Comparison of ENCODE assay signal across 8 cellular contexts in the genomic region with DNA sequence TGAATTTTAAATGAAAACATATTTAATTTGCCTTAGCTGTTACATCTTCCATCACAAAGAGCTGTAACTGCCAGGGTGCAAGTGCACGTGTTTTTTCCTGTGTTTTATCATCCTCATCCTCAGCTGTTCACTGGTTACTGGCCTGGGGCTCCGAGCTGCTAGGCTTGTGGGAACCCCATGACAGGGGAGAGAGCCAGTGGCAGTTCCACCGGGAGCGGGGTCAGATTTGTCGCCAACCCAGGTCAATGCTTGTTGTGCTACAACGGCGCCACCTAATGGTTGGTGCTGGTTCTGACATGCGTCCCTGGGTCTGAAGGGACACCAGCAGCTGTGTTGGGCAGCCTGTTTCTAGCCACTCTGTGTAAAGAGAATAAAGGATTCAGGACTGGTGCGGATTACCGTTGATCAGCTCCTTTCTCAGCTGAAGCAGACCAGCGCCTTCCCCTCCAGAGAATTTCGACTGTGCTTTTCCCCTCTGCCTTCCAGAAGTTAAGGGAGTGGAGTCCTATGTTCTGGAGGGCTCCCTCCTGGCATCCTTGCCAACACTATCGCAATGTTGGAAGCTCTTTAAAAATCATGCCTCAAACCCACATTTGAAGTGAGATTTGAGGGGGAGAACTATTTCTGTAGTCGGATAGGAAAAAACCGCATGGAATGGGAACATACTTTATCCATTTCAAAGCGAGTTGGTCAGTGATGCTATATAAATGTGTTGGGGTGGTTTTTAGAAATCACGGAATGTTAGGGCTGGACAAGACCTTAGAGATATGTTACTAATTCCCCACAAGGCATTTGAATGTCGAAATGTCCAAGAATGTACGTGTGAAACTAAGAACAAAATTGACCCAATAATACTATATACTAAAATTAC.
DNase-seq lines count a peak whose midpoint lies in the region; ATAC-seq lines count a peak whose summit lies in the region.

No MANE protein-coding gene starts in this region.

- peaks cover 2% of the 10 kb centered on the region for H3K27me3 Mint-ChIP-seq in memory B cell

- H3K27ac Mint-ChIP-seq in memory B cell, result no peak overlapping the region

- H3K36me3 Mint-ChIP-seq in memory B cell, result no peaks in the 10 kb centered on the region

- no peaks in the 10 kb centered on the region for H3K9me3 Mint-ChIP-seq in memory B cell

- ATAC-seq in HG03469 (IDR thresholded peaks at IDR 0.05; ENCODE audit: unreplicated experiment) (peak; percentile 64), memory B cell (ENCODE audit: low read depth) (peak; percentile 94)

- DNase-seq in C1 segment of cervical spinal cord (lab: John Stamatoyannopoulos, UW), result peak; percentile 23 to 93 (median 82)
- peak; percentile 73 for DNase-seq in GM19238 (ENCODE audit: insufficient read length, low spot score)
- DNase-seq in NCI-H69 (lab: John Stamatoyannopoulos, UW), result peak; percentile 85
- DNase-seq in activated CD4-positive, alpha-beta T cell treated with anti-CD3 and anti-CD28 coated beads, Interleukin-2, amount 50 U/mL, for 4 hours, result peak; percentile 87 to 91
- peak; percentile 96 for DNase-seq in ecto neural progenitor cell (ENCODE audit: low spot score)
- DNase-seq in memory B cell (ENCODE audit: low spot score in 2 of 2), result peak; percentile 87 to 94
- DNase-seq in stimulated activated CD8-positive, alpha-beta memory T cell treated with anti-CD3 and anti-CD28 coated beads, Interleukin-15, amount 100 ng/mL, for 1 hour (ENCODE audit: low read depth), result peak; percentile 83

- peak overlapping the region; percentile 50 for H3K4me3 Mint-ChIP-seq in memory B cell

- peaks cover 6% of the 10 kb centered on the region for H3K4me1 Mint-ChIP-seq in memory B cell

Comparison
In these comparisons a context has a peak if more than half of its experiments do, and no peak if none do; other contexts are left out.
1. Peak in every context shown above with its lines: DNase-seq and ATAC-seq.